ENCODE assay signal across 27 cellular contexts in genomic region chr11:70756341-70756740, GRCh38.
"Had no signal": no experiment of that assay in that cellular context is flagged by ENCODE, and none has a peak within 500 bp of the region (broad histone marks: within the 10 kb centered on the region; RNA-seq: fewer than 3 reads in every experiment).

No MANE protein-coding gene starts in this region.

- H3K9ac ChIP-seq: parathyroid adenoma had no signal

- H3K27ac ChIP-seq: epithelial cell of prostate, esophagus squamous epithelium, parathyroid adenoma, right lobe of liver, suprapubic skin, transverse colon, upper lobe of right lung, uterus had no signal

- H3K4me1 ChIP-seq: parathyroid adenoma, right lobe of liver, transverse colon had no signal

- H3K79me2 ChIP-seq: parathyroid adenoma had no signal

- H2AFZ ChIP-seq: parathyroid adenoma had no signal

- H3K4me3 Mint-ChIP-seq: immature natural killer cell; naive thymus-derived CD4-positive, alpha-beta T cell; nephron; stimulated activated naive CD8-positive, alpha-beta T cell treated with anti-CD3 and anti-CD28 coated beads, Interleukin-15, amount 100 ng/mL, for 72 hours had no signal

- H3K27me3 ChIP-seq: right lobe of liver, transverse colon had no signal

- H3K36me3 ChIP-seq: esophagus squamous epithelium, right lobe of liver, suprapubic skin, transverse colon, upper lobe of right lung, uterus had no signal

- H3K4me1 Mint-ChIP-seq: immature natural killer cell; naive thymus-derived CD4-positive, alpha-beta T cell; nephron had no signal

- H3K4me3 ChIP-seq: right lobe of liver, suprapubic skin, transverse colon, upper lobe of right lung, uterus had no signal

- FAIRE-seq: colon, small intestine had no signal

- H3K27ac Mint-ChIP-seq: immature natural killer cell; naive thymus-derived CD4-positive, alpha-beta T cell; nephron; progenitor cell of endocrine pancreas had no signal

- H3K36me3 Mint-ChIP-seq: immature natural killer cell had no signal

- DNase-seq: effector CD4-positive, alpha-beta T cell; esophagus squamous epithelium; foreskin melanocyte; glutamatergic neuron; immature natural killer cell; islet precursor cell; kidney glomerular epithelial cell; mesenchymal stem cell; midbrain; naive thymus-derived CD4-positive, alpha-beta T cell; occipital lobe; small intestine; stimulated activated CD4-positive, alpha-beta T cell treated with anti-CD3 and anti-CD28 coated beads, Interleukin-12 subunit alpha, Interleukin-12 subunit beta, amount 100 ng/mL, for 4 hours; stimulated activated CD4-positive, alpha-beta T cell treated with anti-CD3 and anti-CD28 coated beads, Interleukin-1b, Interleukin-23, amount 100 ng/mL, for 48 hours; stimulated activated CD4-positive, alpha-beta T cell treated with anti-CD3 and anti-CD28 coated beads, Interleukin-4, amount 100 ng/mL, for 1 hour; stimulated activated CD8-positive, alpha-beta memory T cell treated with anti-CD3 and anti-CD28 coated beads, Interleukin-4, amount 100 ng/mL, for 48 hours; stimulated activated naive CD8-positive, alpha-beta T cell treated with anti-CD3 and anti-CD28 coated beads, Interleukin-15, amount 100 ng/mL, for 72 hours; transverse colon; upper lobe of right lung; uterus had no signal

- H3K27me3 Mint-ChIP-seq: progenitor cell of endocrine pancreas had no signal
